Comparison of ENCODE assay signal across 15 cellular contexts in genomic region chr16:56409195-56409594, GRCh38. TPM values are rescaled to one million over a fixed set of nuclear protein-coding genes. Genes with fewer than 3 reads are reported as not detected.
A peak's percentile ranks its signal among the peaks of the same experiment; 100 is the strongest.
DNase-seq lines count a peak whose midpoint lies in the region; ATAC-seq, FAIRE-seq and TF ChIP-seq lines count a peak whose summit lies in the region.
"Had no signal": no experiment of that assay in that cellular context is flagged by ENCODE, and none has a peak within 500 bp of the region (broad histone marks: within the 10 kb centered on the region; RNA-seq: fewer than 3 reads in every experiment).

No MANE protein-coding gene starts in this region.

- 3% methylated on average over 4 of the region's 4 CpGs for WGBS in A549 (ENCODE audit: missing lambda C conversion rate)
- WGBS in mammary epithelial cell (ENCODE audit: low coverage, missing lambda C conversion rate), result 63% methylated on average over 4 of the region's 4 CpGs

- no peak for TF ChIP-seq EP300 in A549 (IDR thresholded peaks at IDR 0.05)

- H3K9me3 ChIP-seq in A549, result no peaks in the 10 kb centered on the region
- no peaks in the 10 kb centered on the region for H3K9me3 ChIP-seq in Karpas-422 (ENCODE audit: low read length)
- H3K9me3 ChIP-seq in mammary epithelial cell (replicated peaks; ENCODE audit: insufficient read depth, low read length), result no peaks in the 10 kb centered on the region
- H3K9me3 ChIP-seq: HAP-1, heart right ventricle, prostate gland had no signal

- H3K36me3 ChIP-seq in Karpas-422 (ENCODE audit: insufficient read depth, low read length) (peaks cover 26% of the 10 kb centered on the region), mammary epithelial cell (ENCODE audit: insufficient read depth, low read length) (peaks cover 16% of the 10 kb centered on the region)

- no TSS peak for BruUV-seq in mammary epithelial cell (replicated peaks; lab: Mats Ljungman, UMichigan)

- ATAC-seq in A549, result peak; percentile 83 to 85
- ATAC-seq in HG03469 (IDR thresholded peaks at IDR 0.05; ENCODE audit: unreplicated experiment), result no peak
- no peak for ATAC-seq in omental fat pad (ENCODE audit: low FRiP score)
- ATAC-seq in HG03196 (IDR thresholded peaks at IDR 0.05; ENCODE audit: unreplicated experiment), result no peak
- ATAC-seq: heart right ventricle; stimulated activated effector memory CD8-positive, alpha-beta T cell treated with anti-CD3 and anti-CD28 coated beads, Interleukin-12 subunit alpha, Interleukin-12 subunit beta, amount 100 ng/mL, for 72 hours had no signal

- H3K9me2 ChIP-seq in Karpas-422 (replicated peaks; ENCODE audit: insufficient read depth, low read length), result no peaks in the 10 kb centered on the region

- TF ChIP-seq CTCF in A549 (IDR thresholded peaks at IDR 0.05), result no peak
- TF ChIP-seq CTCF in mammary epithelial cell (conservative IDR thresholded peaks at IDR 0.05 in 1 of 2, IDR thresholded peaks at IDR 0.05 in 1 of 2; ENCODE audit: extremely low read depth in 1 of 2, insufficient read depth in 1 of 2, low read depth in 1 of 2, low read length in 2 of 2), result no peak
- TF ChIP-seq CTCF in omental fat pad (IDR thresholded peaks at IDR 0.05), result no peak

- H2AFZ ChIP-seq in Karpas-422 (ENCODE audit: low read length) (no peak overlapping the region), mammary epithelial cell (ENCODE audit: low read depth, low read length) (no peak overlapping the region)

- H3K4me3 ChIP-seq in A549, result peak overlapping the region; percentile 25; the same call in 2 of the 3 replicates
- H3K4me3 ChIP-seq in Karpas-422 (ENCODE audit: low read length), result no peak overlapping the region
- no peak overlapping the region for H3K4me3 ChIP-seq in mammary epithelial cell (replicated peaks in 1 of 3; ENCODE audit: insufficient read depth in 1 of 3, low read depth in 2 of 3, low read length in 3 of 3)
- H3K4me3 ChIP-seq: HAP-1, heart right ventricle, prostate gland had no signal

- intact Hi-C loops in mammary epithelial cell (cut with micrococcal nuclease), result no loop called here

- POLR2A ChIA-PET in A549 (lab: Yijun Ruan, JAX), result interaction anchor here (0.6 to 1.7 kb wide), 4 partner anchors 26 to 249 kb away, joined by 3 to 11 read pairs (median 4); partner anchors contain the start of genes MT2A, NUDT21 and OGFOD1

- in situ Hi-C loops in mammary epithelial cell (cut with MboI; ENCODE audit: low sequenced_read_pairs in 2 of 2), result no loop called here
- in situ Hi-C loops in KBM-7 (cut with MboI; ENCODE audit: low pct_unique_long_range_greater_than_20kb, low sequenced_read_pairs), result no loop called here

- H3K27me3 ChIP-seq in Karpas-422 (ENCODE audit: low read length) (no peaks in the 10 kb centered on the region), mammary epithelial cell (ENCODE audit: insufficient read depth, low read length) (no peaks in the 10 kb centered on the region)
- H3K27me3 ChIP-seq: heart right ventricle had no signal

- DNase-seq in A549 (ENCODE audit: low read depth in 1 of 2, low spot score in 1 of 2), result peak; percentile 20 to 65
- no peak for DNase-seq in Karpas-422
- peak; percentile 62 for DNase-seq in mammary epithelial cell
- DNase-seq in kidney tubule cell (ENCODE audit: low spot score), result peak; percentile 68
- DNase-seq in KBM-7, result no peak
- no peak for DNase-seq in omental fat pad (ENCODE audit: low spot score)
- DNase-seq: activated CD8-positive, alpha-beta memory T cell treated with anti-CD3 and anti-CD28 coated beads, Interleukin-2, amount 50 U/mL, for 48 hours; heart right ventricle; NCI-H1694 treated with DMSO at 0.1 percent for 48 hours; stimulated activated CD4-positive, alpha-beta T cell treated with anti-CD3 and anti-CD28 coated beads, Interleukin-2, amount 100 ng/mL, for 24 hours had no signal

- H3K79me2 ChIP-seq in Karpas-422 (ENCODE audit: low read length) (peaks cover 73% of the 10 kb centered on the region), mammary epithelial cell (ENCODE audit: insufficient read depth, low read length) (peaks cover 9% of the 10 kb centered on the region)

- H3K27ac ChIP-seq in A549 (peak overlapping the region; percentile 89 to 90), Karpas-422 (ENCODE audit: low read length) (peak overlapping the region; percentile 14; the same call in 1 of the 2 replicates), mammary epithelial cell (ENCODE audit: insufficient read depth, low read depth, low read length) (no peak overlapping the region)
- H3K27ac ChIP-seq: heart right ventricle, prostate gland had no signal

- CTCF ChIA-PET in A549 (lab: Yijun Ruan, JAX), result interaction anchor here (0.6 to 1.5 kb wide), 4 partner anchors 53 to 327 kb away, joined by 3 to 4 read pairs (median 4); no protein-coding TSS in a partner anchor
- CTCF ChIA-PET in mammary epithelial cell (lab: Charles Lee; ENCODE audit: low non-redundant PET), result interaction anchor here (0.6 kb wide), 1 partner anchor 39 kb away, joined by 3 read pairs; no protein-coding TSS in a partner anchor

- H3K4me2 ChIP-seq in A549 (peak overlapping the region; percentile 89), Karpas-422 (ENCODE audit: low read depth, low read length, poor library complexity, severe bottlenecking) (no peak overlapping the region), mammary epithelial cell (ENCODE audit: insufficient read depth, low read depth, low read length) (no peak overlapping the region)

- no peak for TF ChIP-seq POLR2A in A549 (IDR thresholded peaks at IDR 0.05; ENCODE audit: low read length)

- peak; percentile 18 for FAIRE-seq in A549 (lab: Jason Lieb, UNC)

- H3K4me1 ChIP-seq in A549 (peaks cover 50% of the 10 kb centered on the region), Karpas-422 (ENCODE audit: low read length) (peaks cover 8% of the 10 kb centered on the region; the same call in 1 of the 2 replicates), mammary epithelial cell (ENCODE audit: insufficient read depth, low read length) (peaks cover 5% of the 10 kb centered on the region)
- H3K4me1 ChIP-seq: HAP-1, prostate gland had no signal

- no peaks in the 10 kb centered on the region for H4K20me1 ChIP-seq in Karpas-422 (ENCODE audit: insufficient read depth, low read depth, low read length)
- H4K20me1 ChIP-seq in mammary epithelial cell (ENCODE audit: insufficient read depth, low read length), result no peaks in the 10 kb centered on the region

- dilution Hi-C loops in mammary epithelial cell (cut with HindIII; ENCODE audit: low sequenced_read_pairs), result no loop called here

- TF ChIP-seq RAD21 in A549 (conservative IDR thresholded peaks at IDR 0.05 in 1 of 2, IDR thresholded peaks at IDR 0.05 in 1 of 2), result no peak

- H3K9ac ChIP-seq in Karpas-422 (ENCODE audit: low read length) (no peak overlapping the region), mammary epithelial cell (ENCODE audit: insufficient read depth, low read length) (no peak overlapping the region)

TF ChIP-seq in A549, 52 proteins besides CTCF, POLR2A, EP300 and RAD21 (continues in another document):
- TF ChIP-seq PBX3 (IDR thresholded peaks at IDR 0.05), result no peak
- no peak for TF ChIP-seq EHMT2 (IDR thresholded peaks at IDR 0.05; ENCODE audit: low read depth)
- TF ChIP-seq, protein P1, sequence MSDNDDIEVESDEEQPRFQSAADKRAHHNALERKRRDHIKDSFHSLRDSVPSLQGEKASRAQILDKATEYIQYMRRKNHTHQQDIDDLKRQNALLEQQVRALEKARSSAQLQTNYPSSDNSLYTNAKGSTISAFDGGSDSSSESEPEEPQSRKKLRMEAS (IDR thresholded peaks at IDR 0.05), result peak; percentile 50
- peak; percentile 75 to 90 for TF ChIP-seq CEBPB (IDR thresholded peaks at IDR 0.05)
- TF ChIP-seq CHD2 (IDR thresholded peaks at IDR 0.05; ENCODE audit: low read length, partially characterized antibody), result no peak

RNA-seq across cellular contexts. Expression of gene AMFR, which starts 16.1 kb away (rescaled TPM):
- polyA plus RNA-seq in A549 (2011; rRNA removed) (88.5 and 92.8 TPM in 2 replicates), A549 (2017; fragmentation: RNase III; extraction: RNeasy Plus Mini Kit Qiagen cat#74134 plus additional on column Dnase treatment) (61.3 to 68.9 TPM (median 68.6 TPM) in 3 replicates), mammary epithelial cell (54.6 TPM)
- 57.5 and 68.6 TPM in 2 replicates for polyA plus RNA-seq in A549 (2012; cell fraction: cytosol; rRNA removed)
- 92.4 and 94.5 TPM in 2 replicates for polyA plus RNA-seq in A549 (2012; cell fraction: nucleus; rRNA removed)
- polyA minus RNA-seq in A549 (2011; rRNA and poly(A)+ RNA removed), result 473 and 499 TPM in 2 replicates
- 243 and 284 TPM in 2 replicates for total RNA-seq in Karpas-422 (2014; rRNA removed; shearing (Covaris generic); ENCODE audit: low replicate concordance)
- total RNA-seq in mammary epithelial cell (100 to 1,000 TPM in 1 of 2 donors, 10 to 100 TPM in 1; 77.7 to 238 TPM), omental fat pad (100 to 1,000 TPM; 126 to 215 (median 162) TPM)
- 400 TPM for polyA minus RNA-seq in mammary epithelial cell

RNA-seq across cellular contexts. Expression of gene NUDT21, which starts 41.9 kb away (rescaled TPM):
- polyA plus RNA-seq in A549 (2011; rRNA removed) (128 and 153 TPM in 2 replicates), A549 (2017; fragmentation: RNase III; extraction: RNeasy Plus Mini Kit Qiagen cat#74134 plus additional on column Dnase treatment) (58.7 to 68.4 TPM (median 62.8 TPM) in 3 replicates), mammary epithelial cell (81.6 TPM)
- 62.1 and 69.5 TPM in 2 replicates for polyA plus RNA-seq in A549 (2012; cell fraction: cytosol; rRNA removed)
- polyA plus RNA-seq in A549 (2012; cell fraction: nucleus; rRNA removed), result 34.0 and 51.1 TPM in 2 replicates
- 52.8 and 71.6 TPM in 2 replicates for polyA minus RNA-seq in A549 (2011; rRNA and poly(A)+ RNA removed)
- 73.2 and 170 TPM in 2 replicates for total RNA-seq in Karpas-422 (2014; rRNA removed; shearing (Covaris generic); ENCODE audit: low replicate concordance)
- total RNA-seq in mammary epithelial cell (100 to 1,000 TPM in 1 of 2 donors, 10 to 100 TPM in 1; 57.7 to 109 TPM), omental fat pad (10 to 100 TPM; 41.6 to 53.4 (median 46.0) TPM)
- 30.3 TPM for polyA minus RNA-seq in mammary epithelial cell

RNA-seq across cellular contexts. Expression of gene OGFOD1, which starts 42.2 kb away (rescaled TPM):
- polyA plus RNA-seq in A549 (2011; rRNA removed), result 72.6 and 94.1 TPM in 2 replicates
- 25.7 and 30.4 TPM in 2 replicates for polyA plus RNA-seq in A549 (2012; cell fraction: cytosol; rRNA removed)
- 12.7 and 17.1 TPM in 2 replicates for polyA plus RNA-seq in A549 (2012; cell fraction: nucleus; rRNA removed)
- polyA plus RNA-seq in A549 (2017; fragmentation: RNase III; extraction: RNeasy Plus Mini Kit Qiagen cat#74134 plus additional on column Dnase treatment), result 71.6 to 79.7 TPM (median 72.7 TPM) in 3 replicates
- 45.3 and 52.9 TPM in 2 replicates for polyA minus RNA-seq in A549 (2011; rRNA and poly(A)+ RNA removed)
- total RNA-seq in Karpas-422 (2014; rRNA removed; shearing (Covaris generic); ENCODE audit: low replicate concordance), result 51.9 and 61.0 TPM in 2 replicates
- 100 to 1,000 TPM in 1 of 2 donors, 10 to 100 TPM in 1; 84.3 to 110 TPM for total RNA-seq in mammary epithelial cell
- 69.7 TPM for polyA plus RNA-seq in mammary epithelial cell
- 28.9 TPM for polyA minus RNA-seq in mammary epithelial cell
- 10 to 100 TPM; 19.1 to 58.2 (median 30.9) TPM for total RNA-seq in omental fat pad

Comparison
In these comparisons a context has a peak if more than half of its experiments do, and no peak if none do; other contexts are left out.
1. ATAC-seq: peak in A549 (2 of 2); none in HG03469 (single experiment), omental fat pad (single experiment) and HG03196 (single experiment).
2. DNase-seq: peak in A549 (2 of 2), mammary epithelial cell (single experiment) and kidney tubule cell (single experiment); none in Karpas-422 (single experiment), KBM-7 (single experiment) and omental fat pad (single experiment).